Comparison of ENCODE assay signal across 26 cellular contexts in the genomic region with DNA sequence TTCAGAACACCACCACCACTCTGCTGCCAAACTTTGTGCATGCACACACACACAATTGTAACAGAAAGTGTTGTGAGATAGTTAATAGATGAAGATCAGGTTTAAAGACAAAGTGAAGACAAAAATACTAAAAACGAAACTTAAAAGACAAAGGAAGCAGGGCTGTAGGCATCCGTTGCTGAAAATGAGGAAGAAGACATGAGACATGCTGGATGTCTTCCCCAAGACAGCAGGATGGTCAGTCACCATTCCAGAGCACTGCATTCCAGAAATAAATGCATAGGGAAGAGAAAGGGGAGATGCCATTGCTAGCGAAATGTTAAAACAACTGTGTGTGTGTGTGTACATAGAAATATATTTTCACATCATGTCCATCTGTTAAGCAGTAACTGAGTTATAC.
DNase-seq lines count a peak whose midpoint lies in the region; ATAC-seq and TF ChIP-seq lines count a peak whose summit lies in the region.
"Had no signal": no experiment of that assay in that cellular context is flagged by ENCODE, and none has a peak within 500 bp of the region (broad histone marks: within the 10 kb centered on the region; RNA-seq: fewer than 3 reads in every experiment).

No MANE protein-coding gene starts in this region.

- no peak overlapping the region for H3K4me3 ChIP-seq in smooth muscle cell
- H3K4me3 ChIP-seq: ascending aorta, left ventricle myocardium inferior, pancreas, Peyer's patch, right atrium auricular region had no signal

- H2AFZ ChIP-seq in smooth muscle cell (ENCODE audit: low read depth), result no peak overlapping the region

- no peak overlapping the region for H3K4me3 Mint-ChIP-seq in activated T-cell treated with anti-CD3 and anti-CD28 coated beads, Interleukin-2, amount 50 U/mL, for 72 hours
- H3K4me3 Mint-ChIP-seq: activated naive CD8-positive, alpha-beta T cell treated with anti-CD3 and anti-CD28 coated beads for 36 hours; central memory CD8-positive, alpha-beta T cell; natural killer cell treated with Interleukin-12 subunit alpha and Interleukin-12 subunit beta and Interleukin-15 and Interleukin-18, amount 100 ng/mL, for 72 hours had no signal

- DNase-seq in ELR (ENCODE audit: low read depth) (peak; percentile 17), MV-4-11 (lab: John Stamatoyannopoulos, UW) (peak; percentile 79), smooth muscle cell (lab: John Stamatoyannopoulos, UW; ENCODE audit: unreplicated experiment) (no peak), nucleus accumbens (lab: John Stamatoyannopoulos, UW) (no peak)
- no peak for DNase-seq in activated T-cell treated with anti-CD3 and anti-CD28 coated beads, Interleukin-2, amount 50 U/mL, for 72 hours
- DNase-seq: activated CD4-positive, alpha-beta T cell treated with anti-CD3 and anti-CD28 coated beads, Interleukin-2, amount 50 U/mL, for 48 hours; activated effector memory CD4-positive, alpha-beta T cell treated with Interleukin-2 at 50 U/mL for 16 hours; activated naive CD8-positive, alpha-beta T cell treated with anti-CD3 and anti-CD28 coated beads for 36 hours; dermis blood vessel endothelial cell; DMS153; GF-D8; GOT3; left ventricle myocardium inferior; midbrain; NCI-H1105 treated with DMSO at 0.1 percent for 48 hours; NCI-H2029 treated with DMSO at 0.1 percent for 48 hours; pancreas; Peyer's patch; stimulated activated naive CD8-positive, alpha-beta T cell treated with anti-CD3 and anti-CD28 coated beads, Interleukin-15, Interleukin-2, amounts not matched to agents 100 U/mL and 50 U/mL, for 24 hours; T-helper 9 cell had no signal

- no peak overlapping the region for H3K4me2 ChIP-seq in smooth muscle cell

- H3K27me3 ChIP-seq in smooth muscle cell (ENCODE audit: low read depth), result no peaks in the 10 kb centered on the region
- H3K27me3 ChIP-seq: ascending aorta, pancreas, Peyer's patch, right atrium auricular region had no signal

- H3K4me1 Mint-ChIP-seq in activated T-cell treated with anti-CD3 and anti-CD28 coated beads, Interleukin-2, amount 50 U/mL, for 72 hours (ENCODE audit: low read depth), result no peaks in the 10 kb centered on the region
- H3K4me1 Mint-ChIP-seq: activated naive CD8-positive, alpha-beta T cell treated with anti-CD3 and anti-CD28 coated beads for 36 hours; central memory CD8-positive, alpha-beta T cell had no signal

- H3K4me1 ChIP-seq in smooth muscle cell (ENCODE audit: low read depth), result no peaks in the 10 kb centered on the region
- H3K4me1 ChIP-seq: ascending aorta, left ventricle myocardium inferior, pancreas, Peyer's patch, right atrium auricular region had no signal

- 84% methylated on average over 3 of the region's 3 CpGs for WGBS in smooth muscle cell (ENCODE audit: low lambda C conversion rate)

- no peak overlapping the region for H3K27ac Mint-ChIP-seq in activated T-cell treated with anti-CD3 and anti-CD28 coated beads, Interleukin-2, amount 50 U/mL, for 72 hours
- H3K27ac Mint-ChIP-seq: activated naive CD8-positive, alpha-beta T cell treated with anti-CD3 and anti-CD28 coated beads for 36 hours; natural killer cell treated with Interleukin-12 subunit alpha and Interleukin-12 subunit beta and Interleukin-15 and Interleukin-18, amount 100 ng/mL, for 72 hours had no signal

- H4K20me1 ChIP-seq in smooth muscle cell (ENCODE audit: low read depth), result no peaks in the 10 kb centered on the region

- no peak overlapping the region for H3K9ac ChIP-seq in smooth muscle cell (ENCODE audit: low read depth)

- H3K27me3 Mint-ChIP-seq in activated T-cell treated with anti-CD3 and anti-CD28 coated beads, Interleukin-2, amount 50 U/mL, for 72 hours (ENCODE audit: low read depth), result no peaks in the 10 kb centered on the region
- H3K27me3 Mint-ChIP-seq: central memory CD8-positive, alpha-beta T cell; natural killer cell treated with Interleukin-12 subunit alpha and Interleukin-12 subunit beta and Interleukin-15 and Interleukin-18, amount 100 ng/mL, for 72 hours had no signal

- no peak for TF ChIP-seq CTCF in smooth muscle cell (IDR thresholded peaks at IDR 0.05; ENCODE audit: borderline replicate concordance, insufficient read depth, poor library complexity, severe bottlenecking)

- peak overlapping the region; percentile 67 for H3K27ac ChIP-seq in smooth muscle cell (ENCODE audit: low read depth)
- H3K27ac ChIP-seq: ascending aorta, left ventricle myocardium inferior, pancreas, Peyer's patch, right atrium auricular region had no signal

- peaks cover 6% of the 10 kb centered on the region for H3F3A ChIP-seq in smooth muscle cell (ENCODE audit: low read depth)

- H3K79me2 ChIP-seq in smooth muscle cell (ENCODE audit: low read depth), result no peaks in the 10 kb centered on the region

- no peaks in the 10 kb centered on the region for H3K9me3 ChIP-seq in smooth muscle cell (replicated peaks; ENCODE audit: low read depth)
- H3K9me3 ChIP-seq: ascending aorta, left ventricle myocardium inferior, pancreas, right atrium auricular region had no signal

- no peaks in the 10 kb centered on the region for H3K36me3 Mint-ChIP-seq in activated T-cell treated with anti-CD3 and anti-CD28 coated beads, Interleukin-2, amount 50 U/mL, for 72 hours (ENCODE audit: insufficient read depth in 2 of 2)
- H3K36me3 Mint-ChIP-seq: activated naive CD8-positive, alpha-beta T cell treated with anti-CD3 and anti-CD28 coated beads for 36 hours; natural killer cell treated with Interleukin-12 subunit alpha and Interleukin-12 subunit beta and Interleukin-15 and Interleukin-18, amount 100 ng/mL, for 72 hours had no signal

- no peaks in the 10 kb centered on the region for H3K36me3 ChIP-seq in smooth muscle cell (ENCODE audit: low read depth)
- H3K36me3 ChIP-seq: ascending aorta, left ventricle myocardium inferior, pancreas, Peyer's patch, right atrium auricular region had no signal

- peaks cover 0 to 2% of the 10 kb centered on the region in 2 donors for H3K9me3 Mint-ChIP-seq in activated T-cell treated with anti-CD3 and anti-CD28 coated beads, Interleukin-2, amount 50 U/mL, for 72 hours
- H3K9me3 Mint-ChIP-seq: activated naive CD8-positive, alpha-beta T cell treated with anti-CD3 and anti-CD28 coated beads for 36 hours had no signal

- ATAC-seq in SK-N-SH treated with all-trans-retinoic acid at 6 μM for 48 hours (peak; percentile 14; the same call in 2 of the 3 replicates), GM21723 (IDR thresholded peaks at IDR 0.05; ENCODE audit: unreplicated experiment) (no peak)
- no peak for ATAC-seq in activated T-cell treated with anti-CD3 and anti-CD28 coated beads, Interleukin-2, amount 50 U/mL, for 72 hours (replicated peaks in 1 of 2)
- ATAC-seq: natural killer cell treated with Interleukin-12 subunit alpha and Interleukin-12 subunit beta and Interleukin-15 and Interleukin-18, amount 100 ng/mL, for 72 hours; pancreas; stimulated activated naive CD8-positive, alpha-beta T cell treated with anti-CD3 and anti-CD28 coated beads, Interleukin-15, Interleukin-2, amounts not matched to agents 100 U/mL and 50 U/mL, for 24 hours had no signal

TF ChIP-seq in SK-N-SH treated with all-trans-retinoic acid at 6 μM for 48 hours, 23 proteins besides CTCF, POLR2A, EP300 and RAD21 (continues in another document):
- TF ChIP-seq, protein P1, sequence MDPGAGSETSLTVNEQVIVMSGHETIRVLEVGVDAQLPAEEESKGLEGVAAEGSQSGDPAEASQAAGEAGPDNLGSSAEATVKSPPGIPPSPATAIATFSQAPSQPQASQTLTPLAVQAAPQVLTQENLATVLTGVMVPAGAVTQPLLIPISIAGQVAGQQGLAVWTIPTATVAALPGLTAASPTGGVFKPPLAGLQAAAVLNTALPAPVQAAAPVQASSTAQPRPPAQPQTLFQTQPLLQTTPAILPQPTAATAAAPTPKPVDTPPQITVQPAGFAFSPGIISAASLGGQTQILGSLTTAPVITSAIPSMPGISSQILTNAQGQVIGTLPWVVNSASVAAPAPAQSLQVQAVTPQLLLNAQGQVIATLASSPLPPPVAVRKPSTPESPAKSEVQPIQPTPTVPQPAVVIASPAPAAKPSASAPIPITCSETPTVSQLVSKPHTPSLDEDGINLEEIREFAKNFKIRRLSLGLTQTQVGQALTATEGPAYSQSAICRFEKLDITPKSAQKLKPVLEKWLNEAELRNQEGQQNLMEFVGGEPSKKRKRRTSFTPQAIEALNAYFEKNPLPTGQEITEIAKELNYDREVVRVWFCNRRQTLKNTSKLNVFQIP (CRISPR knock-in tag; IDR thresholded peaks at IDR 0.05; ENCODE audit: borderline replicate concordance, low read depth), result no peak
- no peak for TF ChIP-seq CSDC2 (CRISPR knock-in tag; IDR thresholded peaks at IDR 0.05)
- TF ChIP-seq, protein P2, sequence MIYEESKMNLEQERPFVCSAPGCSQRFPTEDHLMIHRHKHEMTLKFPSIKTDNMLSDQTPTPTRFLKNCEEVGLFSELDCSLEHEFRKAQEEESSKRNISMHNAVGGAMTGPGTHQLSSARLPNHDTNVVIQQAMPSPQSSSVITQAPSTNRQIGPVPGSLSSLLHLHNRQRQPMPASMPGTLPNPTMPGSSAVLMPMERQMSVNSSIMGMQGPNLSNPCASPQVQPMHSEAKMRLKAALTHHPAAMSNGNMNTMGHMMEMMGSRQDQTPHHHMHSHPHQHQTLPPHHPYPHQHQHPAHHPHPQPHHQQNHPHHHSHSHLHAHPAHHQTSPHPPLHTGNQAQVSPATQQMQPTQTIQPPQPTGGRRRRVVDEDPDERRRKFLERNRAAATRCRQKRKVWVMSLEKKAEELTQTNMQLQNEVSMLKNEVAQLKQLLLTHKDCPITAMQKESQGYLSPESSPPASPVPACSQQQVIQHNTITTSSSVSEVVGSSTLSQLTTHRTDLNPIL (CRISPR knock-in tag; IDR thresholded peaks at IDR 0.05; ENCODE audit: low read depth), result no peak
- no peak for TF ChIP-seq BACH2 (CRISPR knock-in tag; IDR thresholded peaks at IDR 0.05; ENCODE audit: borderline replicate concordance)
- TF ChIP-seq TOX (CRISPR knock-in tag; IDR thresholded peaks at IDR 0.05; ENCODE audit: borderline replicate concordance), result no peak
- no peak for TF ChIP-seq ZFP3 (CRISPR knock-in tag; IDR thresholded peaks at IDR 0.05)
- TF ChIP-seq RARB (CRISPR knock-in tag; IDR thresholded peaks at IDR 0.05), result no peak
- TF ChIP-seq, protein P3, sequence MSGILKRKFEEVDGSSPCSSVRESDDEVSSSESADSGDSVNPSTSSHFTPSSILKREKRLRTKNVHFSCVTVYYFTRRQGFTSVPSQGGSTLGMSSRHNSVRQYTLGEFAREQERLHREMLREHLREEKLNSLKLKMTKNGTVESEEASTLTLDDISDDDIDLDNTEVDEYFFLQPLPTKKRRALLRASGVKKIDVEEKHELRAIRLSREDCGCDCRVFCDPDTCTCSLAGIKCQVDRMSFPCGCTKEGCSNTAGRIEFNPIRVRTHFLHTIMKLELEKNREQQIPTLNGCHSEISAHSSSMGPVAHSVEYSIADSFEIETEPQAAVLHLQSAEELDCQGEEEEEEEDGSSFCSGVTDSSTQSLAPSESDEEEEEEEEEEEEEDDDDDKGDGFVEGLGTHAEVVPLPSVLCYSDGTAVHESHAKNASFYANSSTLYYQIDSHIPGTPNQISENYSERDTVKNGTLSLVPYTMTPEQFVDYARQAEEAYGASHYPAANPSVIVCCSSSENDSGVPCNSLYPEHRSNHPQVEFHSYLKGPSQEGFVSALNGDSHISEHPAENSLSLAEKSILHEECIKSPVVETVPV (CRISPR knock-in tag; IDR thresholded peaks at IDR 0.05), result no peak
- TF ChIP-seq SNAI2 (CRISPR knock-in tag; IDR thresholded peaks at IDR 0.05), result no peak
- no peak for TF ChIP-seq ZNF70 (CRISPR knock-in tag; IDR thresholded peaks at IDR 0.05)
- no peak for TF ChIP-seq ZNF8 (CRISPR knock-in tag; IDR thresholded peaks at IDR 0.05)

Comparison
In these comparisons a context has a peak if more than half of its experiments do, and no peak if none do; other contexts are left out.
1. DNase-seq: peak in ELR (single experiment) and MV-4-11 (single experiment); none in smooth muscle cell (single experiment), nucleus accumbens (0 of 56) and activated T-cell treated with anti-CD3 and anti-CD28 coated beads, Interleukin-2, amount 50 U/mL, for 72 hours (0 of 2).